1 cellular context compared by ENCODE assay signal in genomic region chr12:57069522-57069921, GRCh38.
TF ChIP-seq lines count a peak whose summit lies in the region.

No MANE protein-coding gene starts in this region.

TF ChIP-seq in HepG2, 621 proteins besides CTCF, POLR2A, EP300 and RAD21:
- TF ChIP-seq MYNN (CRISPR knock-in tag; IDR thresholded peaks at IDR 0.05; ENCODE audit: low read depth) (0 out of 2 replicates have a peak, but pooled peaks have one; percentile 35), FOXA3 (CRISPR knock-in tag; IDR thresholded peaks at IDR 0.05) (0 out of 2 replicates have a peak, but pooled peaks have one; percentile 11), CEBPB (IDR thresholded peaks at IDR 0.05; ENCODE audit: borderline replicate concordance, low read depth, low read length) (0 out of 2 replicates have a peak, but pooled peaks have one; percentile 11), KAT8 (CRISPR knock-in tag; IDR thresholded peaks at IDR 0.05) (0 out of 2 replicates have a peak, but pooled peaks have one; percentile 41), ERF (CRISPR knock-in tag; IDR thresholded peaks at IDR 0.05) (peak; percentile 74), KAT2B (IDR thresholded peaks at IDR 0.05; ENCODE audit: borderline replicate concordance, low read depth, low read length) (no peak), SAP130 (CRISPR knock-in tag; IDR thresholded peaks at IDR 0.05; ENCODE audit: low read depth) (peak; percentile 56), NCOA2 (CRISPR knock-in tag; IDR thresholded peaks at IDR 0.05) (0 out of 2 replicates have a peak, but pooled peaks have one; percentile 13), ATF7 (IDR thresholded peaks at IDR 0.05) (no peak), ATF7 (CRISPR knock-in tag; IDR thresholded peaks at IDR 0.05) (no peak), MAFK (conservative IDR thresholded peaks at IDR 0.05 in 1 of 2, IDR thresholded peaks at IDR 0.05 in 1 of 2; ENCODE audit: low read length in 2 of 2) (peak; percentile 18 to 41; a peak in 2 of 4 replicates), SUZ12 (IDR thresholded peaks at IDR 0.05; ENCODE audit: low read depth, low read length) (no peak), ZNF782 (CRISPR knock-in tag; IDR thresholded peaks at IDR 0.05; ENCODE audit: borderline replicate concordance) (no peak), ZNF431 (CRISPR knock-in tag; IDR thresholded peaks at IDR 0.05; ENCODE audit: borderline replicate concordance, low read depth) (no peak), YEATS2 (CRISPR knock-in tag; IDR thresholded peaks at IDR 0.05; ENCODE audit: borderline replicate concordance) (peak; percentile 33; the same call in 1 of the 2 replicates), STAG1 (CRISPR knock-in tag; IDR thresholded peaks at IDR 0.05) (peak; percentile 97), ELF3 (CRISPR knock-in tag; IDR thresholded peaks at IDR 0.05) (0 out of 2 replicates have a peak, but pooled peaks have one; percentile 18), ETV5 (CRISPR knock-in tag; IDR thresholded peaks at IDR 0.05; ENCODE audit: borderline replicate concordance) (peak; percentile 24; the same call in 1 of the 2 replicates), MIER2 (CRISPR knock-in tag; IDR thresholded peaks at IDR 0.05) (0 out of 2 replicates have a peak, but pooled peaks have one; percentile 20), XRCC5 (optimal IDR thresholded peaks at IDR 0.05; ENCODE audit: low read length) (peak; percentile 18), SATB2 (CRISPR knock-in tag; IDR thresholded peaks at IDR 0.05) (no peak), MAFF (IDR thresholded peaks at IDR 0.05; ENCODE audit: low read depth, low read length) (peak; percentile 69), PATZ1 (CRISPR knock-in tag; IDR thresholded peaks at IDR 0.05) (no peak), ZNF614 (CRISPR knock-in tag; IDR thresholded peaks at IDR 0.05; ENCODE audit: borderline replicate concordance) (0 out of 2 replicates have a peak, but pooled peaks have one; percentile 39), THAP11 (CRISPR knock-in tag; IDR thresholded peaks at IDR 0.05) (peak; percentile 52; the same call in 1 of the 2 replicates), DNMT3B (CRISPR knock-in tag; conservative IDR thresholded peaks at IDR 0.05) (0 out of 2 replicates have a peak, but pooled peaks have one; percentile 68), ATF6 (CRISPR knock-in tag; conservative IDR thresholded peaks at IDR 0.05) (0 out of 2 replicates have a peak, but pooled peaks have one; percentile 54), ZNF232 (CRISPR knock-in tag; IDR thresholded peaks at IDR 0.05; ENCODE audit: borderline replicate concordance) (no peak), CEBPG (CRISPR knock-in tag; IDR thresholded peaks at IDR 0.05) (0 out of 2 replicates have a peak, but pooled peaks have one; percentile 32), FOSL2 (CRISPR knock-in tag; IDR thresholded peaks at IDR 0.05) (peak; percentile 63), ZNF607 (CRISPR knock-in tag; IDR thresholded peaks at IDR 0.05; ENCODE audit: borderline replicate concordance) (no peak), ZFP62 (CRISPR knock-in tag; IDR thresholded peaks at IDR 0.05) (no peak), ZNF280B (CRISPR knock-in tag; IDR thresholded peaks at IDR 0.05; ENCODE audit: borderline replicate concordance) (no peak), KLF16 (CRISPR knock-in tag; IDR thresholded peaks at IDR 0.05) (0 out of 4 replicates have a peak, but pooled peaks of 1 of the 2 experiments have one; percentile 31), SMC3 (IDR thresholded peaks at IDR 0.05; ENCODE audit: low read length) (peak; percentile 99), GATAD2A (CRISPR knock-in tag; IDR thresholded peaks at IDR 0.05) (peak; percentile 59), ZNF124 (CRISPR knock-in tag; IDR thresholded peaks at IDR 0.05) (0 out of 2 replicates have a peak, but pooled peaks have one; percentile 34), MAZ (IDR thresholded peaks at IDR 0.05; ENCODE audit: borderline replicate concordance, low read depth, low read length) (no peak), MAZ (CRISPR knock-in tag; IDR thresholded peaks at IDR 0.05; ENCODE audit: low read depth) (0 out of 2 replicates have a peak, but pooled peaks have one; percentile 23), NONO (IDR thresholded peaks at IDR 0.05) (no peak), NONO (CRISPR knock-in tag; conservative IDR thresholded peaks at IDR 0.05) (no peak)
- TF ChIP-seq, protein P1, sequence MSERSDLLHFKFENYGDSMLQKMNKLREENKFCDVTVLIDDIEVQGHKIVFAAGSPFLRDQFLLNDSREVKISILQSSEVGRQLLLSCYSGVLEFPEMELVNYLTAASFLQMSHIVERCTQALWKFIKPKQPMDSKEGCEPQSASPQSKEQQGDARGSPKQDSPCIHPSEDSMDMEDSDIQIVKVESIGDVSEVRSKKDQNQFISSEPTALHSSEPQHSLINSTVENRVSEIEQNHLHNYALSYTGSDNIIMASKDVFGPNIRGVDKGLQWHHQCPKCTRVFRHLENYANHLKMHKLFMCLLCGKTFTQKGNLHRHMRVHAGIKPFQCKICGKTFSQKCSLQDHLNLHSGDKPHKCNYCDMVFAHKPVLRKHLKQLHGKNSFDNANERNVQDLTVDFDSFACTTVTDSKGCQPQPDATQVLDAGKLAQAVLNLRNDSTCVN (CRISPR knock-in tag; IDR thresholded peaks at IDR 0.05; ENCODE audit: borderline replicate concordance) = 0 out of 2 replicates have a peak, but pooled peaks have one; percentile 56
- TF ChIP-seq, protein P2, sequence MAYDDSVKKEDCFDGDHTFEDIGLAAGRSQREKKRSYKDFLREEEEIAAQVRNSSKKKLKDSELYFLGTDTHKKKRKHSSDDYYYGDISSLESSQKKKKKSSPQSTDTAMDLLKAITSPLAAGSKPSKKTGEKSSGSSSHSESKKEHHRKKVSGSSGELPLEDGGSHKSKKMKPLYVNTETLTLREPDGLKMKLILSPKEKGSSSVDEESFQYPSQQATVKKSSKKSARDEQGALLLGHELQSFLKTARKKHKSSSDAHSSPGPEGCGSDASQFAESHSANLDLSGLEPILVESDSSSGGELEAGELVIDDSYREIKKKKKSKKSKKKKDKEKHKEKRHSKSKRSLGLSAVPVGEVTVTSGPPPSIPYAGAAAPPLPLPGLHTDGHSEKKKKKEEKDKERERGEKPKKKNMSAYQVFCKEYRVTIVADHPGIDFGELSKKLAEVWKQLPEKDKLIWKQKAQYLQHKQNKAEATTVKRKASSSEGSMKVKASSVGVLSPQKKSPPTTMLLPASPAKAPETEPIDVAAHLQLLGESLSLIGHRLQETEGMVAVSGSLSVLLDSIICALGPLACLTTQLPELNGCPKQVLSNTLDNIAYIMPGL (CRISPR knock-in tag; IDR thresholded peaks at IDR 0.05; ENCODE audit: borderline replicate concordance in 1 of 2, low read depth in 1 of 2) = peak in 1 of 2 experiments; percentile 56; a peak in 1 of 4 replicates
